Comparison of ENCODE assay signal across 25 cellular contexts in genomic region chr6:47292944-47293343, GRCh38. TPM values are rescaled to one million over a fixed set of nuclear protein-coding genes. Genes with fewer than 3 reads are reported as not detected.
DNase-seq lines count a peak whose midpoint lies in the region; ATAC-seq, FAIRE-seq and TF ChIP-seq lines count a peak whose summit lies in the region.
"Had no signal": no experiment of that assay in that cellular context is flagged by ENCODE, and none has a peak within 500 bp of the region (broad histone marks: within the 10 kb centered on the region; RNA-seq: fewer than 3 reads in every experiment).

No MANE protein-coding gene starts in this region.

- dilution Hi-C loops in endothelial cell of umbilical vein (cut with MboI; ENCODE audit: extremely low pct_ligation_motif_present, low sequenced_read_pairs): no loop called here

- H2AFZ ChIP-seq in PC-9 (no peak overlapping the region), endothelial cell of umbilical vein (ENCODE audit: low read depth, low read length) (no peak overlapping the region)

- no peak for TF ChIP-seq POLR2A in endothelial cell of umbilical vein (IDR thresholded peaks at IDR 0.05; ENCODE audit: low read depth, low read length)

- H3K9me2 ChIP-seq in PC-9 (ENCODE audit: insufficient read depth): no peaks in the 10 kb centered on the region

- BruUV-seq in PC-9 (replicated peaks; lab: Mats Ljungman, UMichigan) (no TSS peak), endothelial cell of umbilical vein (replicated peaks; lab: Mats Ljungman, UMichigan) (no TSS peak)

- peaks cover 100% of the 10 kb centered on the region for H3K79me2 ChIP-seq in PC-9 (ENCODE audit: low read depth)
- peaks cover 18% of the 10 kb centered on the region for H3K79me2 ChIP-seq in endothelial cell of umbilical vein (ENCODE audit: control insufficient read depth, insufficient read depth, low read length)

- H3K27ac ChIP-seq in PC-9 (peak overlapping the region; percentile 62), endothelial cell of umbilical vein (ENCODE audit: insufficient read depth, low read depth, low read length) (no peak overlapping the region)
- H3K27ac ChIP-seq: psoas muscle, tibial nerve had no signal

- peak; percentile 41 for ATAC-seq in left colon
- ATAC-seq: psoas muscle, T-cell had no signal

- H3F3A ChIP-seq in PC-9 (ENCODE audit: insufficient read depth, low read depth): peaks cover 81% of the 10 kb centered on the region

- peaks cover 63% of the 10 kb centered on the region for H3K36me3 ChIP-seq in PC-9 (ENCODE audit: low read depth)
- peaks cover 0 to 4% of the 10 kb centered on the region in 2 experiments for H3K36me3 ChIP-seq in endothelial cell of umbilical vein (ENCODE audit: control insufficient read depth in 2 of 2, extremely low read depth in 1 of 2, insufficient read depth in 2 of 2, low read length in 2 of 2)
- H3K36me3 ChIP-seq: HAP-1, tibial nerve had no signal

- H3K4me1 ChIP-seq in PC-9 (replicated peaks; ENCODE audit: insufficient read depth): peaks cover 96% of the 10 kb centered on the region
- H3K4me1 ChIP-seq in endothelial cell of umbilical vein (ENCODE audit: control insufficient read depth, extremely low read depth, insufficient read depth, low read length): peaks cover 6% of the 10 kb centered on the region
- H3K4me1 ChIP-seq: HAP-1, psoas muscle, tibial nerve had no signal

- TF ChIP-seq CTCF in PC-9 (conservative IDR thresholded peaks at IDR 0.05): no peak
- no peak for TF ChIP-seq CTCF in endothelial cell of umbilical vein (IDR thresholded peaks at IDR 0.05; ENCODE audit: extremely low read depth in 1 of 2, insufficient read depth in 1 of 2, low read depth in 1 of 2, low read length in 2 of 2)

- peaks cover 100% of the 10 kb centered on the region for H4K20me1 ChIP-seq in PC-9 (ENCODE audit: insufficient read depth)
- H4K20me1 ChIP-seq in endothelial cell of umbilical vein (replicated peaks; ENCODE audit: control insufficient read depth, extremely low read depth, insufficient read depth, low read length): peaks cover 3% of the 10 kb centered on the region

- H3K4me3 ChIP-seq in PC-9 (no peak overlapping the region), endothelial cell of umbilical vein (replicated peaks in 1 of 3; ENCODE audit: insufficient read depth in 1 of 3, low read depth in 1 of 3, low read length in 3 of 3) (no peak overlapping the region)
- H3K4me3 ChIP-seq: HAP-1, psoas muscle, tibial nerve had no signal

- POLR2A ChIA-PET in PC-9 (lab: Charles Lee; ENCODE audit: unreplicated experiment) (no interaction called here), endothelial cell of umbilical vein (lab: Charles Lee) (no interaction called here)

- no peak for FAIRE-seq in endothelial cell of umbilical vein (lab: Jason Lieb, UNC)

- peak; percentile 44 for DNase-seq in EL
- peak in 1 of 2 experiments; percentile 80 for DNase-seq in PC-9
- DNase-seq in endothelial cell of umbilical vein (ENCODE audit: low read depth, low spot score): peak; percentile 34
- no peak for DNase-seq in left colon
- no peak for DNase-seq in NCI-H187 treated with DMSO at 0.1 percent for 48 hours (lab: John Stamatoyannopoulos, UW)
- no peak for DNase-seq in NCI-H146 treated with DMSO at 0.1 percent for 48 hours (lab: John Stamatoyannopoulos, UW; ENCODE audit: unreplicated experiment)
- no peak for DNase-seq in activated CD4-positive, alpha-beta T cell treated with anti-CD3 and anti-CD28 coated beads, Interleukin-2, amount 50 U/mL, for 4 hours
- DNase-seq in ecto neural progenitor cell (ENCODE audit: low spot score): no peak
- DNase-seq: activated CD4-positive, alpha-beta T cell treated with anti-CD3 and anti-CD28 coated beads, Interleukin-2, amount 50 U/mL, for 48 hours; activated CD4-positive, CD25-positive, alpha-beta regulatory T cell; activated CD8-positive, alpha-beta memory T cell treated with anti-CD3 and anti-CD28 coated beads, Interleukin-2, amount 50 U/mL, for 48 hours; activated naive CD8-positive, alpha-beta T cell treated with anti-CD3 and anti-CD28 coated beads for 36 hours; CD8-positive, alpha-beta memory T cell; DMS153; effector CD8-positive, alpha-beta T cell; GF-D8; kidney glomerular epithelial cell; NCI-H1092 treated with DMSO at 0.1 percent for 48 hours; NCI-H2081 treated with DMSO at 0.1 percent for 48 hours; NCI-H345; psoas muscle; SIG-M5; T-cell had no signal

- H3K9me3 ChIP-seq in PC-9 (ENCODE audit: insufficient read depth, low read depth) (no peaks in the 10 kb centered on the region), endothelial cell of umbilical vein (replicated peaks; ENCODE audit: control insufficient read depth, insufficient read depth, low read length) (no peaks in the 10 kb centered on the region)
- H3K9me3 ChIP-seq: HAP-1, psoas muscle, tibial nerve had no signal

- no peaks in the 10 kb centered on the region for H3K9me1 ChIP-seq in endothelial cell of umbilical vein (replicated peaks; ENCODE audit: control insufficient read depth, extremely low read depth, insufficient read depth, low read length)

- H3K27me3 ChIP-seq in PC-9 (ENCODE audit: insufficient read depth, low read depth): no peaks in the 10 kb centered on the region
- H3K27me3 ChIP-seq in endothelial cell of umbilical vein (ENCODE audit: control insufficient read depth in 2 of 2, insufficient read depth in 2 of 2, low read length in 2 of 2): no peaks in the 10 kb centered on the region
- H3K27me3 ChIP-seq: tibial nerve had no signal

- H3K9ac ChIP-seq in endothelial cell of umbilical vein (replicated peaks; ENCODE audit: extremely low read depth, insufficient read depth, low read length): no peak overlapping the region

- CTCF ChIA-PET in PC-9 (lab: Charles Lee) (no interaction called here), endothelial cell of umbilical vein (lab: Charles Lee) (no interaction called here)

- intact Hi-C loops in PC-9 (cut with micrococcal nuclease; ENCODE audit: unreplicated experiment): no loop called here
- intact Hi-C loops in endothelial cell of umbilical vein (cut with micrococcal nuclease): no loop called here
- intact Hi-C loops in left colon (cut with DNase I, micrococcal nuclease): no loop called here

- peak overlapping the region; percentile 27 for H3K4me2 ChIP-seq in PC-9
- H3K4me2 ChIP-seq in endothelial cell of umbilical vein (ENCODE audit: insufficient read depth, low read length): no peak overlapping the region

TF ChIP-seq in endothelial cell of umbilical vein, 7 proteins besides CTCF, POLR2A, EP300 and RAD21:
- TF ChIP-seq FOS (IDR thresholded peaks at IDR 0.05; ENCODE audit: borderline replicate concordance, insufficient read depth, low read length) (peak; percentile 34), GATA2 (IDR thresholded peaks at IDR 0.05; ENCODE audit: insufficient read depth, insufficient read length, low read depth, low read length) (no peak)

RNA-seq across cellular contexts. Expression of gene TNFRSF21, which starts 16.8 kb away (rescaled TPM):
- total RNA-seq in PC-9 (2021) (172 and 219 TPM in 2 replicates), endothelial cell of umbilical vein (40.6 and 52.3 TPM in 2 replicates), left colon (100 to 1,000 TPM in 1 of 2 donors, 10 to 100 TPM in 1; 67.7 to 129 TPM)
- polyA plus RNA-seq in endothelial cell of umbilical vein: 24.9 and 26.0 TPM in 2 replicates
- 29.9 and 30.9 TPM in 2 replicates for polyA plus RNA-seq in endothelial cell of umbilical vein (2011; cell fraction: cytosol; rRNA removed)
- 14.2 and 15.3 TPM in 2 replicates for polyA plus RNA-seq in endothelial cell of umbilical vein (2011; cell fraction: nucleus; rRNA removed)
- 44.0 and 56.2 TPM in 2 replicates for polyA plus RNA-seq in endothelial cell of umbilical vein (2012)
- 44.6 and 48.0 TPM in 2 replicates for polyA minus RNA-seq in endothelial cell of umbilical vein
- 14.5 TPM for polyA minus RNA-seq in endothelial cell of umbilical vein (2011; cell fraction: cytosol; rRNA and poly(A)+ RNA removed)
- 30.7 and 30.8 TPM in 2 replicates for polyA minus RNA-seq in endothelial cell of umbilical vein (2011; cell fraction: nucleus; rRNA and poly(A)+ RNA removed)

Comparison
In these comparisons a context has a peak if more than half of its experiments do, and no peak if none do; other contexts are left out.
1. DNase-seq: peak in EL (single experiment) and endothelial cell of umbilical vein (single experiment); none in left colon (0 of 2), NCI-H187 treated with DMSO at 0.1 percent for 48 hours (single experiment), NCI-H146 treated with DMSO at 0.1 percent for 48 hours (single experiment), activated CD4-positive, alpha-beta T cell treated with anti-CD3 and anti-CD28 coated beads, Interleukin-2, amount 50 U/mL, for 4 hours (0 of 2) and ecto neural progenitor cell (single experiment).